12 cellular contexts compared by ENCODE assay signal in genomic region chr2:118431188-118431562, GRCh38.
A peak's percentile ranks its signal among the peaks of the same experiment; 100 is the strongest.
DNase-seq lines count a peak whose midpoint lies in the region; FAIRE-seq and TF ChIP-seq lines count a peak whose summit lies in the region.
"Had no signal": no experiment of that assay in that cellular context is flagged by ENCODE, and none has a peak within 500 bp of the region (broad histone marks: within the 10 kb centered on the region; RNA-seq: fewer than 3 reads in every experiment).

No MANE protein-coding gene starts in this region.

- no peaks in the 10 kb centered on the region for H4K20me1 ChIP-seq in H1 (replicated peaks in 1 of 2; ENCODE audit: control insufficient read depth in 1 of 2, insufficient read depth in 2 of 2, low read length in 2 of 2)
- no peaks in the 10 kb centered on the region for H4K20me1 ChIP-seq in smooth muscle cell (ENCODE audit: low read depth)

- H3F3A ChIP-seq in smooth muscle cell (ENCODE audit: low read depth): no peaks in the 10 kb centered on the region

- WGBS in H1 (ENCODE audit: extremely low coverage in 1 of 2, insufficient coverage in 1 of 2, insufficient read length in 1 of 2, insufficient replicate concordance in 2 of 2, low coverage in 1 of 2, low lambda C conversion rate in 2 of 2, missing lambda C conversion rate in 1 of 2), 2 experiments: 77% methylated on average over 4 of the region's 4 CpGs; no CpG with 5 or more reads in 1 of the 2 experiments
- WGBS in smooth muscle cell (ENCODE audit: low lambda C conversion rate): 65% methylated on average over 4 of the region's 4 CpGs

- no peak overlapping the region for H3K4me2 ChIP-seq in H1 (ENCODE audit: insufficient read depth in 1 of 2, low read depth in 2 of 2, low read length in 2 of 2)
- H3K4me2 ChIP-seq in smooth muscle cell: no peak overlapping the region

- TF ChIP-seq CTCF in H1 (IDR thresholded peaks at IDR 0.05; ENCODE audit: control extremely low read depth in 1 of 3, insufficient read depth in 1 of 3, low read depth in 1 of 3, low read length in 3 of 3) (peak in 1 of 3 experiments; percentile 12; a peak in 1 of 4 replicates), smooth muscle cell (IDR thresholded peaks at IDR 0.05; ENCODE audit: borderline replicate concordance, insufficient read depth, poor library complexity, severe bottlenecking) (no peak)

- no peaks in the 10 kb centered on the region for H3K79me2 ChIP-seq in H1 (ENCODE audit: control insufficient read depth in 1 of 2, insufficient read depth in 2 of 2, low read length in 2 of 2)
- no peaks in the 10 kb centered on the region for H3K79me2 ChIP-seq in smooth muscle cell (ENCODE audit: low read depth)

- no peak overlapping the region for H2AFZ ChIP-seq in H1 (ENCODE audit: low read length)
- no peak overlapping the region for H2AFZ ChIP-seq in smooth muscle cell (ENCODE audit: low read depth)

- no peak overlapping the region for H3K4ac ChIP-seq in H1 (replicated peaks; ENCODE audit: insufficient read length, low read depth, low read length)

- H3K9ac ChIP-seq in H1 (replicated peaks in 1 of 4; ENCODE audit: extremely low read depth in 1 of 4, low read depth in 3 of 4, low read length in 3 of 4): no peak overlapping the region
- no peak overlapping the region for H3K9ac ChIP-seq in smooth muscle cell (ENCODE audit: low read depth)

- no peak overlapping the region for H3K56ac ChIP-seq in H1 (replicated peaks; ENCODE audit: insufficient read length, low read depth, low read length)

- H4K8ac ChIP-seq in H1 (ENCODE audit: extremely low read depth, insufficient read depth, low read length): no peak overlapping the region

- DNase-seq in NCI-H748 (lab: John Stamatoyannopoulos, UW; ENCODE audit: unreplicated experiment): peak; percentile 9
- no peak for DNase-seq in NCI-H748 treated with DMSO at 0.1 percent for 48 hours (lab: John Stamatoyannopoulos, UW)
- DNase-seq in OCI-M1 (lab: John Stamatoyannopoulos, UW): peak; percentile 59
- no peak for DNase-seq in H1 (ENCODE audit: low read depth in 1 of 2, low spot score in 2 of 2)
- DNase-seq in smooth muscle cell (lab: John Stamatoyannopoulos, UW; ENCODE audit: unreplicated experiment): no peak
- DNase-seq in NCI-H1694 treated with DMSO at 0.1 percent for 48 hours (lab: John Stamatoyannopoulos, UW): no peak
- no peak for DNase-seq in COLO668 (lab: John Stamatoyannopoulos, UW; ENCODE audit: unreplicated experiment)
- DNase-seq in COR-L47 (lab: John Stamatoyannopoulos, UW): no peak
- DNase-seq: ACHN, activated gamma-delta T cell treated with Interleukin-2 at 50 U/mL for 16 hours, NCI-H2081 treated with DMSO at 0.1 percent for 48 hours, transverse colon had no signal

- H3K4me1 ChIP-seq in H1 (replicated peaks in 1 of 4; ENCODE audit: control insufficient read depth in 3 of 4, insufficient read depth in 4 of 4, low read length in 3 of 4) (peaks cover 0 to 3% (median 0%) of the 10 kb centered on the region in 4 experiments; a peak in 2 of 7 replicates), smooth muscle cell (ENCODE audit: low read depth) (no peaks in the 10 kb centered on the region)
- H3K4me1 ChIP-seq: transverse colon had no signal

- FAIRE-seq in H1 (lab: Jason Lieb, UNC): no peak

- peak; percentile 56 to 67 for TF ChIP-seq RAD21 in H1 (IDR thresholded peaks at IDR 0.05 in 1 of 2, conservative IDR thresholded peaks at IDR 0.05 in 1 of 2; ENCODE audit: low read depth in 2 of 2, low read length in 2 of 2)

- H3K27ac ChIP-seq in H1 (ENCODE audit: low read depth, low read length): no peak overlapping the region
- peak overlapping the region; percentile 73 for H3K27ac ChIP-seq in smooth muscle cell (ENCODE audit: low read depth)
- H3K27ac ChIP-seq: transverse colon had no signal

- H3K4me3 ChIP-seq in H1 (ENCODE audit: extremely low read depth in 1 of 4, insufficient read depth in 2 of 4, low read depth in 3 of 4, low read length in 4 of 4): no peak overlapping the region
- no peak overlapping the region for H3K4me3 ChIP-seq in smooth muscle cell
- H3K4me3 ChIP-seq: transverse colon had no signal

- H3K18ac ChIP-seq in H1 (ENCODE audit: extremely low read depth, low read length): no peak overlapping the region

- H3K14ac ChIP-seq in H1 (ENCODE audit: insufficient read length): no peak overlapping the region

- H3K9me3 ChIP-seq in H1 (ENCODE audit: insufficient read depth in 2 of 2, low read depth in 1 of 2, low read length in 1 of 2) (peaks cover 5 to 9% of the 10 kb centered on the region in 2 experiments; a peak in 2 of 4 replicates), smooth muscle cell (replicated peaks; ENCODE audit: low read depth) (no peaks in the 10 kb centered on the region)

- H2BK15ac ChIP-seq in H1 (ENCODE audit: low read length): no peak overlapping the region

- no peak overlapping the region for H2BK5ac ChIP-seq in H1 (ENCODE audit: low read depth, low read length)

- H4K91ac ChIP-seq in H1 (replicated peaks; ENCODE audit: insufficient read length, low read length): no peak overlapping the region

- no peak overlapping the region for H2AK5ac ChIP-seq in H1 (ENCODE audit: low read depth, low read length)

- H2BK120ac ChIP-seq in H1 (replicated peaks; ENCODE audit: low read depth, low read length): no peak overlapping the region

- no peaks in the 10 kb centered on the region for H3K36me3 ChIP-seq in H1 (ENCODE audit: control insufficient read depth in 2 of 4, insufficient read depth in 4 of 4, low read length in 3 of 4)
- H3K36me3 ChIP-seq in smooth muscle cell (ENCODE audit: low read depth): no peaks in the 10 kb centered on the region
- H3K36me3 ChIP-seq: transverse colon had no signal

- no peak overlapping the region for H2BK12ac ChIP-seq in H1 (ENCODE audit: low read depth, low read length)

- H3K23me2 ChIP-seq in H1 (ENCODE audit: low read depth, low read length): no peaks in the 10 kb centered on the region

- CTCF ChIA-PET in H1 (lab: Charles Lee; ENCODE audit: partially characterized antibody): interaction anchor here (0.7 to 1.7 kb wide), 10 partner anchors 9 to 331 kb away, joined by 3 to 7 read pairs (median 4); no protein-coding TSS in a partner anchor

- no peaks in the 10 kb centered on the region for H3K79me1 ChIP-seq in H1 (ENCODE audit: low read depth, low read length)

- H2BK20ac ChIP-seq in H1 (ENCODE audit: low read length): no peak overlapping the region

- no peak for TF ChIP-seq POLR2A in H1 (IDR thresholded peaks at IDR 0.05; ENCODE audit: control extremely low read depth in 1 of 2, low read depth in 2 of 2, low read length in 2 of 2)

- TF ChIP-seq EP300 in H1 (IDR thresholded peaks at IDR 0.05; ENCODE audit: borderline replicate concordance in 1 of 2, low read depth in 2 of 2, low read length in 2 of 2): no peak

- H3K27me3 ChIP-seq in H1 (replicated peaks in 1 of 4; ENCODE audit: control insufficient read depth in 3 of 4, extremely low read depth in 1 of 4, insufficient read depth in 3 of 4, low read length in 3 of 4) (no peaks in the 10 kb centered on the region), smooth muscle cell (ENCODE audit: low read depth) (no peaks in the 10 kb centered on the region)
- H3K27me3 ChIP-seq: transverse colon had no signal

- POLR2A ChIA-PET in H1 (lab: Charles Lee; ENCODE audit: partially characterized antibody): no interaction called here

- H4K5ac ChIP-seq in H1 (ENCODE audit: insufficient read length, low read depth, low read length): no peak overlapping the region

- no peak overlapping the region for H3K23ac ChIP-seq in H1 (ENCODE audit: insufficient read length)

TF ChIP-seq in H1, 55 proteins besides CTCF, POLR2A, EP300 and RAD21:
- TF ChIP-seq BACH1 (IDR thresholded peaks at IDR 0.05; ENCODE audit: low read length) (peak; percentile 58; the same call in 1 of the 2 replicates), CREB1 (IDR thresholded peaks at IDR 0.05) (no peak), RNF2 (IDR thresholded peaks at IDR 0.05; ENCODE audit: borderline replicate concordance, low read depth, low read length, missing control alignments, poor library complexity, severe bottlenecking) (no peak), RFX5 (IDR thresholded peaks at IDR 0.05; ENCODE audit: borderline replicate concordance, low read depth, low read length) (no peak), ATF3 (IDR thresholded peaks at IDR 0.05; ENCODE audit: insufficient read depth, low read depth, low read length) (no peak), MAFK (IDR thresholded peaks at IDR 0.05; ENCODE audit: low read depth, low read length) (peak; percentile 46; the same call in 1 of the 2 replicates)

Comparison
In these comparisons a context has a peak if more than half of its experiments do, and no peak if none do; other contexts are left out.
1. DNase-seq: peak in NCI-H748 (single experiment) and OCI-M1 (single experiment); none in NCI-H748 treated with DMSO at 0.1 percent for 48 hours (single experiment), H1 (0 of 2), smooth muscle cell (single experiment), NCI-H1694 treated with DMSO at 0.1 percent for 48 hours (single experiment), COLO668 (single experiment) and COR-L47 (single experiment).